In the genomic region with DNA sequence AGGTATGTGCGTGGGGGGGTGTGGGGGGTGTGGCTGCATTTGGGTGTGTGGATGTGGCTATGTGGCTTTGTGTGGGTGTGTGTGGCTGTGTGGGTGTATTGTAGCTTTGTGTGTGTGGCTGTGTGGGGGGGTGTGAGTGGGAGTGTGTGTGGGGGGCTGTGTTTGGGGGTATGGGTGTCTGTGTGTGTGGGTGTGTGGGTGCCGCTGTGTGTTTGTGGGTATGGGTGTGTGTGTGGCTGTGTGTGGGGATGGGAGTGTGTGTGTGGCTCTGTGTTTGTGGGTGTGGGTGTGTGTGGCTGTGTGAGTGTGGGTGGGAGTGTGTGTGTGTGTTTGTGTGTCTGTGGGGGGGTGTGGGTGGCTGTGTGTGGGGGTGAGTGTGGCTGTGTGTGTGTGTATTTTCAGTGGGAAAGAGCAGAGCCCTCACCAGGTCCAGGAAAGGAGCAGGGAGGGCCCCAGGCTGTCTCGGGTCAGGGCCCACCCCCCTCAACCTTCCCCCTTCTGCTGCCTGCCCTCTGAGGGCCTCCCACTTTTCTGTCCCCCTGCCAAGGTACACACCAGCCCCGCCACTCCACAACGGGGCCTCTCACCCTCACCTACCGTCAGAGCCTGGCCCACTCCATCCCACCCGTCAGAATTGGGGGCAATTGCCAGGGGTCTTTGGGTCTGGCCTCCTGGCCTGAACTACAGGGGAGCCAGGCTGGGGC, we compare ENCODE assay signal across 2 cellular contexts.
TF ChIP-seq lines count a peak whose summit lies in the region.

No MANE protein-coding gene starts in this region.

TF ChIP-seq in HEK293, 187 proteins besides CTCF, POLR2A, EP300 and RAD21 (continued from another document and continues in another):
- TF ChIP-seq GLI2 (tag by site-specific recombination; IDR thresholded peaks at IDR 0.05; ENCODE audit: borderline replicate concordance, low read depth) (no peak), KLF1 (tag by site-specific recombination; IDR thresholded peaks at IDR 0.05) (0 out of 2 replicates have a peak, but pooled peaks have one; percentile 18), KLF9 (tag by site-specific recombination; IDR thresholded peaks at IDR 0.05; ENCODE audit: low read depth) (0 out of 2 replicates have a peak, but pooled peaks have one; percentile 58), ZNF157 (tag by site-specific recombination; IDR thresholded peaks at IDR 0.05) (0 out of 2 replicates have a peak, but pooled peaks have one; percentile 39), ZNF549 (tag by site-specific recombination; IDR thresholded peaks at IDR 0.05) (no peak), ZNF23 (tag by site-specific recombination; IDR thresholded peaks at IDR 0.05; ENCODE audit: borderline replicate concordance) (no peak), ZFHX2 (tag by site-specific recombination; conservative IDR thresholded peaks at IDR 0.05) (peak; percentile 99), MEIS1 (CRISPR knock-in tag; IDR thresholded peaks at IDR 0.05; ENCODE audit: borderline replicate concordance) (no peak), ZNF16 (tag by site-specific recombination; IDR thresholded peaks at IDR 0.05; ENCODE audit: low read depth) (no peak), ZNF626 (tag by site-specific recombination; IDR thresholded peaks at IDR 0.05) (no peak), ZNF585B (tag by site-specific recombination; IDR thresholded peaks at IDR 0.05) (no peak), ZNF76 (tag by site-specific recombination; IDR thresholded peaks at IDR 0.05; ENCODE audit: borderline replicate concordance, low read depth) (no peak), ZNF174 (tag by site-specific recombination; IDR thresholded peaks at IDR 0.05) (no peak), IKZF3 (tag by site-specific recombination; IDR thresholded peaks at IDR 0.05) (no peak), ZNF366 (tag by site-specific recombination; conservative IDR thresholded peaks at IDR 0.05) (no peak), GLI4 (tag by site-specific recombination; IDR thresholded peaks at IDR 0.05) (no peak), ZNF571 (tag by site-specific recombination; IDR thresholded peaks at IDR 0.05) (no peak)
- TF ChIP-seq, protein P1, sequence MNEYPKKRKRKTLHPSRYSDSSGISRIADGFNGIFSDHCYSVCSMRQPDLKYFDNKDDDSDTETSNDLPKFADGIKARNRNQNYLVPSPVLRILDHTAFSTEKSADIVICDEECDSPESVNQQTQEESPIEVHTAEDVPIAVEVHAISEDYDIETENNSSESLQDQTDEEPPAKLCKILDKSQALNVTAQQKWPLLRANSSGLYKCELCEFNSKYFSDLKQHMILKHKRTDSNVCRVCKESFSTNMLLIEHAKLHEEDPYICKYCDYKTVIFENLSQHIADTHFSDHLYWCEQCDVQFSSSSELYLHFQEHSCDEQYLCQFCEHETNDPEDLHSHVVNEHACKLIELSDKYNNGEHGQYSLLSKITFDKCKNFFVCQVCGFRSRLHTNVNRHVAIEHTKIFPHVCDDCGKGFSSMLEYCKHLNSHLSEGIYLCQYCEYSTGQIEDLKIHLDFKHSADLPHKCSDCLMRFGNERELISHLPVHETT (tag by site-specific recombination; IDR thresholded peaks at IDR 0.05) = no peak
- TF ChIP-seq, protein P2, sequence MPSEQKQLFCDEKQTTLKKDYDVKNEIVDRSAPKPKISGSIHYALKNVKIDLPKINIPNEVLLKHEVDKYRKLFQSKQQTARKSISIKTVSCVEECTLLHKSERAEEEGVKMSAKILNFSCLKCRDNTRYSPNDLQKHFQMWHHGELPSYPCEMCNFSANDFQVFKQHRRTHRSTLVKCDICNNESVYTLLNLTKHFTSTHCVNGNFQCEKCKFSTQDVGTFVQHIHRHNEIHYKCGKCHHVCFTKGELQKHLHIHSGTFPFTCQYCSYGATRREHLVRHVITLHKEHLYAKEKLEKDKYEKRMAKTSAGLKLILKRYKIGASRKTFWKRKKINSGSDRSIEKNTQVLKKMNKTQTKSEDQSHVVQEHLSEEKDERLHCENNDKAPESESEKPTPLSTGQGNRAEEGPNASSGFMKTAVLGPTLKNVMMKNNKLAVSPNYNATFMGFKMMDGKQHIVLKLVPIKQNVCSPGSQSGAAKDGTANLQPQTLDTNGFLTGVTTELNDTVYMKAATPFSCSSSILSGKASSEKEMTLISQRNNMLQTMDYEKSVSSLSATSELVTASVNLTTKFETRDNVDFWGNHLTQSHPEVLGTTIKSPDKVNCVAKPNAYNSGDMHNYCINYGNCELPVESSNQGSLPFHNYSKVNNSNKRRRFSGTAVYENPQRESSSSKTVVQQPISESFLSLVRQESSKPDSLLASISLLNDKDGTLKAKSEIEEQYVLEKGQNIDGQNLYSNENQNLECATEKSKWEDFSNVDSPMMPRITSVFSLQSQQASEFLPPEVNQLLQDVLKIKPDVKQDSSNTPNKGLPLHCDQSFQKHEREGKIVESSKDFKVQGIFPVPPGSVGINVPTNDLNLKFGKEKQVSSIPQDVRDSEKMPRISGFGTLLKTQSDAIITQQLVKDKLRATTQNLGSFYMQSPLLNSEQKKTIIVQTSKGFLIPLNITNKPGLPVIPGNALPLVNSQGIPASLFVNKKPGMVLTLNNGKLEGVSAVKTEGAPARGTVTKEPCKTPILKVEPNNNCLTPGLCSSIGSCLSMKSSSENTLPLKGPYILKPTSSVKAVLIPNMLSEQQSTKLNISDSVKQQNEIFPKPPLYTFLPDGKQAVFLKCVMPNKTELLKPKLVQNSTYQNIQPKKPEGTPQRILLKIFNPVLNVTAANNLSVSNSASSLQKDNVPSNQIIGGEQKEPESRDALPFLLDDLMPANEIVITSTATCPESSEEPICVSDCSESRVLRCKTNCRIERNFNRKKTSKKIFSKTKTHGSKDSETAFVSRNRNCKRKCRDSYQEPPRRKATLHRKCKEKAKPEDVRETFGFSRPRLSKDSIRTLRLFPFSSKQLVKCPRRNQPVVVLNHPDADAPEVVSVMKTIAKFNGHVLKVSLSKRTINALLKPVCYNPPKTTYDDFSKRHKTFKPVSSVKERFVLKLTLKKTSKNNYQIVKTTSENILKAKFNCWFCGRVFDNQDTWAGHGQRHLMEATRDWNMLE (tag by site-specific recombination; conservative IDR thresholded peaks at IDR 0.05; ENCODE audit: low read depth) = no peak
- TF ChIP-seq, protein P3, sequence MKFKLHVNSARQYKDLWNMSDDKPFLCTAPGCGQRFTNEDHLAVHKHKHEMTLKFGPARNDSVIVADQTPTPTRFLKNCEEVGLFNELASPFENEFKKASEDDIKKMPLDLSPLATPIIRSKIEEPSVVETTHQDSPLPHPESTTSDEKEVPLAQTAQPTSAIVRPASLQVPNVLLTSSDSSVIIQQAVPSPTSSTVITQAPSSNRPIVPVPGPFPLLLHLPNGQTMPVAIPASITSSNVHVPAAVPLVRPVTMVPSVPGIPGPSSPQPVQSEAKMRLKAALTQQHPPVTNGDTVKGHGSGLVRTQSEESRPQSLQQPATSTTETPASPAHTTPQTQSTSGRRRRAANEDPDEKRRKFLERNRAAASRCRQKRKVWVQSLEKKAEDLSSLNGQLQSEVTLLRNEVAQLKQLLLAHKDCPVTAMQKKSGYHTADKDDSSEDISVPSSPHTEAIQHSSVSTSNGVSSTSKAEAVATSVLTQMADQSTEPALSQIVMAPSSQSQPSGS (tag by site-specific recombination; IDR thresholded peaks at IDR 0.05; ENCODE audit: low read depth) = no peak
- TF ChIP-seq, protein P4, sequence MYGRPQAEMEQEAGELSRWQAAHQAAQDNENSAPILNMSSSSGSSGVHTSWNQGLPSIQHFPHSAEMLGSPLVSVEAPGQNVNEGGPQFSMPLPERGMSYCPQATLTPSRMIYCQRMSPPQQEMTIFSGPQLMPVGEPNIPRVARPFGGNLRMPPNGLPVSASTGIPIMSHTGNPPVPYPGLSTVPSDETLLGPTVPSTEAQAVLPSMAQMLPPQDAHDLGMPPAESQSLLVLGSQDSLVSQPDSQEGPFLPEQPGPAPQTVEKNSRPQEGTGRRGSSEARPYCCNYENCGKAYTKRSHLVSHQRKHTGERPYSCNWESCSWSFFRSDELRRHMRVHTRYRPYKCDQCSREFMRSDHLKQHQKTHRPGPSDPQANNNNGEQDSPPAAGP (tag by site-specific recombination; IDR thresholded peaks at IDR 0.05) = no peak

TF ChIP-seq in H1, 55 proteins besides CTCF, POLR2A, EP300 and RAD21 (continued from another document):
- TF ChIP-seq, protein P5, sequence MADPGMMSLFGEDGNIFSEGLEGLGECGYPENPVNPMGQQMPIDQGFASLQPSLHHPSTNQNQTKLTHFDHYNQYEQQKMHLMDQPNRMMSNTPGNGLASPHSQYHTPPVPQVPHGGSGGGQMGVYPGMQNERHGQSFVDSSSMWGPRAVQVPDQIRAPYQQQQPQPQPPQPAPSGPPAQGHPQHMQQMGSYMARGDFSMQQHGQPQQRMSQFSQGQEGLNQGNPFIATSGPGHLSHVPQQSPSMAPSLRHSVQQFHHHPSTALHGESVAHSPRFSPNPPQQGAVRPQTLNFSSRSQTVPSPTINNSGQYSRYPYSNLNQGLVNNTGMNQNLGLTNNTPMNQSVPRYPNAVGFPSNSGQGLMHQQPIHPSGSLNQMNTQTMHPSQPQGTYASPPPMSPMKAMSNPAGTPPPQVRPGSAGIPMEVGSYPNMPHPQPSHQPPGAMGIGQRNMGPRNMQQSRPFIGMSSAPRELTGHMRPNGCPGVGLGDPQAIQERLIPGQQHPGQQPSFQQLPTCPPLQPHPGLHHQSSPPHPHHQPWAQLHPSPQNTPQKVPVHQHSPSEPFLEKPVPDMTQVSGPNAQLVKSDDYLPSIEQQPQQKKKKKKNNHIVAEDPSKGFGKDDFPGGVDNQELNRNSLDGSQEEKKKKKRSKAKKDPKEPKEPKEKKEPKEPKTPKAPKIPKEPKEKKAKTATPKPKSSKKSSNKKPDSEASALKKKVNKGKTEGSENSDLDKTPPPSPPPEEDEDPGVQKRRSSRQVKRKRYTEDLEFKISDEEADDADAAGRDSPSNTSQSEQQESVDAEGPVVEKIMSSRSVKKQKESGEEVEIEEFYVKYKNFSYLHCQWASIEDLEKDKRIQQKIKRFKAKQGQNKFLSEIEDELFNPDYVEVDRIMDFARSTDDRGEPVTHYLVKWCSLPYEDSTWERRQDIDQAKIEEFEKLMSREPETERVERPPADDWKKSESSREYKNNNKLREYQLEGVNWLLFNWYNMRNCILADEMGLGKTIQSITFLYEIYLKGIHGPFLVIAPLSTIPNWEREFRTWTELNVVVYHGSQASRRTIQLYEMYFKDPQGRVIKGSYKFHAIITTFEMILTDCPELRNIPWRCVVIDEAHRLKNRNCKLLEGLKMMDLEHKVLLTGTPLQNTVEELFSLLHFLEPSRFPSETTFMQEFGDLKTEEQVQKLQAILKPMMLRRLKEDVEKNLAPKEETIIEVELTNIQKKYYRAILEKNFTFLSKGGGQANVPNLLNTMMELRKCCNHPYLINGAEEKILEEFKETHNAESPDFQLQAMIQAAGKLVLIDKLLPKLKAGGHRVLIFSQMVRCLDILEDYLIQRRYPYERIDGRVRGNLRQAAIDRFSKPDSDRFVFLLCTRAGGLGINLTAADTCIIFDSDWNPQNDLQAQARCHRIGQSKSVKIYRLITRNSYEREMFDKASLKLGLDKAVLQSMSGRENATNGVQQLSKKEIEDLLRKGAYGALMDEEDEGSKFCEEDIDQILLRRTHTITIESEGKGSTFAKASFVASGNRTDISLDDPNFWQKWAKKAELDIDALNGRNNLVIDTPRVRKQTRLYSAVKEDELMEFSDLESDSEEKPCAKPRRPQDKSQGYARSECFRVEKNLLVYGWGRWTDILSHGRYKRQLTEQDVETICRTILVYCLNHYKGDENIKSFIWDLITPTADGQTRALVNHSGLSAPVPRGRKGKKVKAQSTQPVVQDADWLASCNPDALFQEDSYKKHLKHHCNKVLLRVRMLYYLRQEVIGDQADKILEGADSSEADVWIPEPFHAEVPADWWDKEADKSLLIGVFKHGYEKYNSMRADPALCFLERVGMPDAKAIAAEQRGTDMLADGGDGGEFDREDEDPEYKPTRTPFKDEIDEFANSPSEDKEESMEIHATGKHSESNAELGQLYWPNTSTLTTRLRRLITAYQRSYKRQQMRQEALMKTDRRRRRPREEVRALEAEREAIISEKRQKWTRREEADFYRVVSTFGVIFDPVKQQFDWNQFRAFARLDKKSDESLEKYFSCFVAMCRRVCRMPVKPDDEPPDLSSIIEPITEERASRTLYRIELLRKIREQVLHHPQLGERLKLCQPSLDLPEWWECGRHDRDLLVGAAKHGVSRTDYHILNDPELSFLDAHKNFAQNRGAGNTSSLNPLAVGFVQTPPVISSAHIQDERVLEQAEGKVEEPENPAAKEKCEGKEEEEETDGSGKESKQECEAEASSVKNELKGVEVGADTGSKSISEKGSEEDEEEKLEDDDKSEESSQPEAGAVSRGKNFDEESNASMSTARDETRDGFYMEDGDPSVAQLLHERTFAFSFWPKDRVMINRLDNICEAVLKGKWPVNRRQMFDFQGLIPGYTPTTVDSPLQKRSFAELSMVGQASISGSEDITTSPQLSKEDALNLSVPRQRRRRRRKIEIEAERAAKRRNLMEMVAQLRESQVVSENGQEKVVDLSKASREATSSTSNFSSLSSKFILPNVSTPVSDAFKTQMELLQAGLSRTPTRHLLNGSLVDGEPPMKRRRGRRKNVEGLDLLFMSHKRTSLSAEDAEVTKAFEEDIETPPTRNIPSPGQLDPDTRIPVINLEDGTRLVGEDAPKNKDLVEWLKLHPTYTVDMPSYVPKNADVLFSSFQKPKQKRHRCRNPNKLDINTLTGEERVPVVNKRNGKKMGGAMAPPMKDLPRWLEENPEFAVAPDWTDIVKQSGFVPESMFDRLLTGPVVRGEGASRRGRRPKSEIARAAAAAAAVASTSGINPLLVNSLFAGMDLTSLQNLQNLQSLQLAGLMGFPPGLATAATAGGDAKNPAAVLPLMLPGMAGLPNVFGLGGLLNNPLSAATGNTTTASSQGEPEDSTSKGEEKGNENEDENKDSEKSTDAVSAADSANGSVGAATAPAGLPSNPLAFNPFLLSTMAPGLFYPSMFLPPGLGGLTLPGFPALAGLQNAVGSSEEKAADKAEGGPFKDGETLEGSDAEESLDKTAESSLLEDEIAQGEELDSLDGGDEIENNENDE (IDR thresholded peaks at IDR 0.05; ENCODE audit: insufficient replicate concordance, low read length) = no peak
- TF ChIP-seq SIX5 (IDR thresholded peaks at IDR 0.05; ENCODE audit: low read depth, low read length) (no peak), EZH2 (IDR thresholded peaks at IDR 0.05; ENCODE audit: low read depth, low read length, severe bottlenecking) (no peak), CHD1 (IDR thresholded peaks at IDR 0.05; ENCODE audit: low read depth, low read length) (no peak), BACH1 (IDR thresholded peaks at IDR 0.05; ENCODE audit: low read length) (no peak), CHD2 (IDR thresholded peaks at IDR 0.05; ENCODE audit: low read length) (no peak), YY1 (IDR thresholded peaks at IDR 0.05; ENCODE audit: low read depth, low read length) (no peak)
- TF ChIP-seq, protein P6, sequence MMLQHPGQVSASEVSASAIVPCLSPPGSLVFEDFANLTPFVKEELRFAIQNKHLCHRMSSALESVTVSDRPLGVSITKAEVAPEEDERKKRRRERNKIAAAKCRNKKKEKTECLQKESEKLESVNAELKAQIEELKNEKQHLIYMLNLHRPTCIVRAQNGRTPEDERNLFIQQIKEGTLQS (IDR thresholded peaks at IDR 0.05; ENCODE audit: insufficient read depth, low read depth, low read length) = no peak
TF ChIP-seq in H1: peak in this region for 0.
